10 cellular contexts compared by ENCODE assay signal in genomic region chr6:118881440-118882313, GRCh38.
DNase-seq lines count a peak whose midpoint lies in the region; ATAC-seq lines count a peak whose summit lies in the region.
"Had no signal": no experiment of that assay in that cellular context is flagged by ENCODE, and none has a peak within 500 bp of the region (broad histone marks: within the 10 kb centered on the region; RNA-seq: fewer than 3 reads in every experiment).

No MANE protein-coding gene starts in this region.

- no peak overlapping the region for H3K4me3 ChIP-seq in iPS-18a (ENCODE audit: low read length)

- DNase-seq in HuH-7.5 (ENCODE audit: low spot score) (no peak), NCI-H2029 treated with DMSO at 0.1 percent for 48 hours (lab: John Stamatoyannopoulos, UW) (no peak)
- DNase-seq in activated effector memory CD4-positive, alpha-beta T cell treated with anti-CD3 and anti-CD28 coated beads, Interleukin-2, amount 50 U/mL, for 16 hours = no peak
- DNase-seq in activated CD4-positive, alpha-beta T cell treated with anti-CD3 and anti-CD28 coated beads, Interleukin-2, amount 50 U/mL, for 1 hour = no peak
- DNase-seq: MM.1S, SW 1271 had no signal

- H3K9ac ChIP-seq in iPS-18a (ENCODE audit: low read length) = no peak overlapping the region

- no peaks in the 10 kb centered on the region for H3K36me3 ChIP-seq in iPS-18a (ENCODE audit: control insufficient read depth, low read depth, low read length)

- ATAC-seq in GM18519 (IDR thresholded peaks at IDR 0.05; ENCODE audit: low FRiP score, unreplicated experiment) (peak; percentile 87), GM21526 (IDR thresholded peaks at IDR 0.05; ENCODE audit: low FRiP score, unreplicated experiment) (peak; percentile 80), HG03342 (IDR thresholded peaks at IDR 0.05; ENCODE audit: unreplicated experiment) (peak; percentile 91)

- H3K9me3 ChIP-seq in iPS-18a (ENCODE audit: control insufficient read depth, low read depth, low read length) = no peaks in the 10 kb centered on the region

- H3K27ac ChIP-seq in iPS-18a (ENCODE audit: low read length) = peak overlapping the region; percentile 30

- no peaks in the 10 kb centered on the region for H3K27me3 ChIP-seq in iPS-18a (ENCODE audit: control insufficient read depth, insufficient read depth, low read length)

- H3K4me1 ChIP-seq in iPS-18a (ENCODE audit: control insufficient read depth, low read depth, low read length) = peaks cover 10% of the 10 kb centered on the region
